Comparison of ENCODE assay signal across 8 cellular contexts in the genomic region with DNA sequence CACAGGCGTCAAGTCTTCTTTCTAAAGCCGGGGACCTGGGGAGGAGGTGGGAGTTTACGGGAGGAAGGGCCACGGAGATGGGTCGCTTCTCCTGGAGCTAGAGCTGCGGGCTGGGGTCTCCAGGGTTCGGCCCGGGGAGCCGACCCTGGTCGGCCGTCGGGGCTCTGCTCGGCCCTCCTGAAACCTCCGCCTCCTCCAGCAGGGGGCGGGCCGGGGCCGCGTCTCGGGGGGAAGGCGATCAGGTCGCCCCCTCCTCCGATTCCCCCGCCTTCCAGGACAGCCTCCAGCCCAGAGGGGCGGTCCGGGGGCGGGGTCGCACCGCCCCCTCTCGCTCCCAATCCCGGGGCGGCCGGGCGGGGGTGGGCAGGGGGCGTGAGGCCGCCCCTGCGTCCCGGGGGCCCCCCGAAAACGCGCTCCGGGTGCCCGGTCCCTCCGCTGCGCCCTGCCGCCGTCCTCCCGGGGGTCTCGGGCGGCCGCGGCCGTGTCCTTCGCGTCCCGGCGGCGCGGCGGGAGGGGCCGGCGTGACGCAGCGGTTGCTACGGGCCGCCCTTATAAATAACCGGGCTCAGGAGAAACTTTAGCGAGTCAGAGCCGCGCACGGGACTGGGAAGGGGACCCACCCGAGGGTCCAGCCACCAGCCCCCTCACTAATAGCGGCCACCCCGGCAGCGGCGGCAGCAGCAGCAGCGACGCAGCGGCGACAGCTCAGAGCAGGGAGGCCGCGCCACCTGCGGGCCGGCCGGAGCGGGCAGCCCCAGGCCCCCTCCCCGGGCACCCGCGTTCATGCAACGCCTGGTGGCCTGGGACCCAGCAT. TPM values are rescaled to one million over a fixed set of nuclear protein-coding genes. Genes with fewer than 3 reads are reported as not detected.
DNase-seq lines count a peak whose midpoint lies in the region; ATAC-seq and TF ChIP-seq lines count a peak whose summit lies in the region.

Gene CEBPB, plus strand, starts transcription at position 580 of the 814 bp plus-strand sequence. Its CDS starts 204 bp downstream, at position 784.

- H3K27ac ChIP-seq in RWPE2 (ENCODE audit: poor library complexity, severe bottlenecking): peak within 1 kb of the TSS; percentile 87

- H3K4me3 Mint-ChIP-seq in CD14-positive monocyte (peak within 1 kb of the TSS; percentile 84 to 91), IgD-negative memory B cell (peak within 1 kb of the TSS; percentile 81 to 100 (median 90))
- H3K4me3 Mint-ChIP-seq in activated T-helper 17 cell treated with anti-CD3 and anti-CD28 coated beads, Interleukin-2, amount 50 U/mL, for 72 hours: peak within 1 kb of the TSS; percentile 93
- H3K4me3 Mint-ChIP-seq in natural killer cell treated with Interleukin-12 subunit alpha and Interleukin-12 subunit beta and Interleukin-15 and Interleukin-18, amount 100 ng/mL, for 72 hours: peak within 1 kb of the TSS; percentile 96
- peak within 1 kb of the TSS; percentile 83 for H3K4me3 Mint-ChIP-seq in stimulated activated naive CD8-positive, alpha-beta T cell treated with anti-CD3 and anti-CD28 coated beads, Interleukin-15, Interleukin-2, amounts not matched to agents 100 ng/mL and 50 ng/mL, for 24 hours

- H3K27me3 Mint-ChIP-seq in CD14-positive monocyte (ENCODE audit: low read depth in 3 of 3) (peaks cover under 1 to 10% (median 3%) of the 10 kb centered on the region in 3 donors), IgD-negative memory B cell (peaks cover 5% of the 10 kb centered on the region)
- H3K27me3 Mint-ChIP-seq in activated T-helper 17 cell treated with anti-CD3 and anti-CD28 coated beads, Interleukin-2, amount 50 U/mL, for 72 hours: peaks cover 8% of the 10 kb centered on the region
- peaks cover 7 to 9% of the 10 kb centered on the region in 2 donors for H3K27me3 Mint-ChIP-seq in natural killer cell treated with Interleukin-12 subunit alpha and Interleukin-12 subunit beta and Interleukin-15 and Interleukin-18, amount 100 ng/mL, for 72 hours
- peaks cover 7% of the 10 kb centered on the region for H3K27me3 Mint-ChIP-seq in stimulated activated naive CD8-positive, alpha-beta T cell treated with anti-CD3 and anti-CD28 coated beads, Interleukin-15, Interleukin-2, amounts not matched to agents 100 ng/mL and 50 ng/mL, for 24 hours

- TF ChIP-seq CTCF in CD14-positive monocyte (IDR thresholded peaks at IDR 0.05) (peak; percentile 87), RWPE2 (IDR thresholded peaks at IDR 0.05; ENCODE audit: poor library complexity, severe bottlenecking) (peak; percentile 99), fibroblast of mammary gland (conservative IDR thresholded peaks at IDR 0.05; ENCODE audit: control insufficient read depth, insufficient read depth, low read depth, low read length) (peak; percentile 43)

- H3K36me3 ChIP-seq in RWPE2 (ENCODE audit: low read depth): peaks cover 28% of the 10 kb centered on the region

- H3K4me3 ChIP-seq in RWPE2 (ENCODE audit: severe bottlenecking) (peak within 1 kb of the TSS; percentile 92), fibroblast of mammary gland (ENCODE audit: control insufficient read depth, low read depth, low read length) (peak within 1 kb of the TSS; percentile 95)

- peaks cover 10% of the 10 kb centered on the region for H3K4me1 ChIP-seq in RWPE2 (ENCODE audit: insufficient read depth, poor library complexity, severe bottlenecking)

- H3K27ac Mint-ChIP-seq in CD14-positive monocyte: peak within 1 kb of the TSS; percentile 86 to 94 (median 90)
- H3K27ac Mint-ChIP-seq in IgD-negative memory B cell: peak within 1 kb of the TSS; percentile 59 to 99 (median 67)
- H3K27ac Mint-ChIP-seq in activated T-helper 17 cell treated with anti-CD3 and anti-CD28 coated beads, Interleukin-2, amount 50 U/mL, for 72 hours: no peak within 1 kb of the TSS
- peak within 1 kb of the TSS in 1 of 2 donors; percentile 96 for H3K27ac Mint-ChIP-seq in natural killer cell treated with Interleukin-12 subunit alpha and Interleukin-12 subunit beta and Interleukin-15 and Interleukin-18, amount 100 ng/mL, for 72 hours
- peak within 1 kb of the TSS; percentile 86 for H3K27ac Mint-ChIP-seq in stimulated activated naive CD8-positive, alpha-beta T cell treated with anti-CD3 and anti-CD28 coated beads, Interleukin-15, Interleukin-2, amounts not matched to agents 100 ng/mL and 50 ng/mL, for 24 hours

- intact Hi-C loops in CD14-positive monocyte (cut with micrococcal nuclease): loop anchor here (2.0 to 5.0 kb wide), 5 partner anchors 37 to 158 kb away; no protein-coding TSS in a partner anchor

- ATAC-seq in GM19395 (IDR thresholded peaks at IDR 0.05; ENCODE audit: unreplicated experiment): peak; percentile 38
- ATAC-seq in RWPE2 (ENCODE audit: low read depth): peak; percentile 41
- ATAC-seq in activated T-helper 17 cell treated with anti-CD3 and anti-CD28 coated beads, Interleukin-2, amount 50 U/mL, for 72 hours (replicated peaks): peak; percentile 56
- peak; percentile 80 to 84 for ATAC-seq in natural killer cell treated with Interleukin-12 subunit alpha and Interleukin-12 subunit beta and Interleukin-15 and Interleukin-18, amount 100 ng/mL, for 72 hours

- H3K9me3 Mint-ChIP-seq in CD14-positive monocyte (peaks cover 0 to 9% (median 0%) of the 10 kb centered on the region in 7 donors), IgD-negative memory B cell (no peaks in the 10 kb centered on the region)
- no peaks in the 10 kb centered on the region for H3K9me3 Mint-ChIP-seq in activated T-helper 17 cell treated with anti-CD3 and anti-CD28 coated beads, Interleukin-2, amount 50 U/mL, for 72 hours
- no peaks in the 10 kb centered on the region for H3K9me3 Mint-ChIP-seq in natural killer cell treated with Interleukin-12 subunit alpha and Interleukin-12 subunit beta and Interleukin-15 and Interleukin-18, amount 100 ng/mL, for 72 hours
- no peaks in the 10 kb centered on the region for H3K9me3 Mint-ChIP-seq in stimulated activated naive CD8-positive, alpha-beta T cell treated with anti-CD3 and anti-CD28 coated beads, Interleukin-15, Interleukin-2, amounts not matched to agents 100 ng/mL and 50 ng/mL, for 24 hours

- peaks cover 30 to 32% of the 10 kb centered on the region in 2 donors for H3K36me3 Mint-ChIP-seq in CD14-positive monocyte
- H3K36me3 Mint-ChIP-seq in IgD-negative memory B cell: peaks cover 5% of the 10 kb centered on the region
- H3K36me3 Mint-ChIP-seq in activated T-helper 17 cell treated with anti-CD3 and anti-CD28 coated beads, Interleukin-2, amount 50 U/mL, for 72 hours (ENCODE audit: low read depth): peaks cover 23% of the 10 kb centered on the region
- peaks cover 12% of the 10 kb centered on the region for H3K36me3 Mint-ChIP-seq in natural killer cell treated with Interleukin-12 subunit alpha and Interleukin-12 subunit beta and Interleukin-15 and Interleukin-18, amount 100 ng/mL, for 72 hours
- peaks cover 17% of the 10 kb centered on the region for H3K36me3 Mint-ChIP-seq in stimulated activated naive CD8-positive, alpha-beta T cell treated with anti-CD3 and anti-CD28 coated beads, Interleukin-15, Interleukin-2, amounts not matched to agents 100 ng/mL and 50 ng/mL, for 24 hours (ENCODE audit: low read depth)

- H3K4me1 Mint-ChIP-seq in CD14-positive monocyte: peaks cover 53% of the 10 kb centered on the region
- H3K4me1 Mint-ChIP-seq in IgD-negative memory B cell: peaks cover 6 to 15% (median 14%) of the 10 kb centered on the region in 3 donors
- peaks cover 16% of the 10 kb centered on the region for H3K4me1 Mint-ChIP-seq in activated T-helper 17 cell treated with anti-CD3 and anti-CD28 coated beads, Interleukin-2, amount 50 U/mL, for 72 hours
- H3K4me1 Mint-ChIP-seq in natural killer cell treated with Interleukin-12 subunit alpha and Interleukin-12 subunit beta and Interleukin-15 and Interleukin-18, amount 100 ng/mL, for 72 hours (ENCODE audit: low read depth in 2 of 2): peaks cover 30 to 48% of the 10 kb centered on the region in 2 donors
- peaks cover 24% of the 10 kb centered on the region for H3K4me1 Mint-ChIP-seq in stimulated activated naive CD8-positive, alpha-beta T cell treated with anti-CD3 and anti-CD28 coated beads, Interleukin-15, Interleukin-2, amounts not matched to agents 100 ng/mL and 50 ng/mL, for 24 hours (ENCODE audit: low read depth)

- H3K9me3 ChIP-seq in RWPE2 (ENCODE audit: severe bottlenecking): no peaks in the 10 kb centered on the region

- DNase-seq in CD14-positive monocyte (ENCODE audit: low spot score) (peak; percentile 94), RWPE2 (ENCODE audit: low spot score) (peak; percentile 98), fibroblast of mammary gland (ENCODE audit: low read depth) (peak; percentile 84)
- DNase-seq in natural killer cell treated with Interleukin-12 subunit alpha and Interleukin-12 subunit beta and Interleukin-15 and Interleukin-18, amount 100 ng/mL, for 72 hours (ENCODE audit: low spot score): peak; percentile 92

- no peaks in the 10 kb centered on the region for H3K27me3 ChIP-seq in RWPE2 (ENCODE audit: insufficient read depth, poor library complexity, severe bottlenecking)

RNA-seq across cellular contexts. Expression of gene CEBPB, which starts in this region (rescaled TPM):
- polyA plus RNA-seq in CD14-positive monocyte: 10 to 100 TPM; 52.4 to 80.8 TPM
- 18.7 TPM for polyA plus RNA-seq in IgD-negative memory B cell
- total RNA-seq in activated T-helper 17 cell treated with anti-CD3 and anti-CD28 coated beads, Interleukin-2, amount 50 U/mL, for 72 hours: 10 to 100 TPM; 11.6 to 19.0 TPM
- 100 to 1,000 TPM; 153 to 167 TPM for total RNA-seq in natural killer cell treated with Interleukin-12 subunit alpha and Interleukin-12 subunit beta and Interleukin-15 and Interleukin-18, amount 100 ng/mL, for 72 hours

Comparison
In these comparisons a context has a peak if more than half of its experiments do, and no peak if none do; other contexts are left out.
1. Peak in every context shown above with its lines: DNase-seq, ATAC-seq, H3K4me3 ChIP-seq and H3K27ac ChIP-seq.
2. RNA of gene CEBPB (total RNA-seq): 153 to 167 TPM in natural killer cell treated with Interleukin-12 subunit alpha and Interleukin-12 subunit beta and Interleukin-15 and Interleukin-18, amount 100 ng/mL, for 72 hours; 11.6 to 19.0 TPM in activated T-helper 17 cell treated with anti-CD3 and anti-CD28 coated beads, Interleukin-2, amount 50 U/mL, for 72 hours; every median in the first group is over 4 times any median in the second.
3. CTCF ChIP-seq: peak in every context shown above with its lines; median percentile 99 in RWPE2; 87 in CD14-positive monocyte; 43 in fibroblast of mammary gland.